25 cellular contexts compared by ENCODE assay signal in genomic region chr1:57724535-57724934, GRCh38.
"Had no signal": no experiment of that assay in that cellular context is flagged by ENCODE, and none has a peak within 500 bp of the region (broad histone marks: within the 10 kb centered on the region; RNA-seq: fewer than 3 reads in every experiment).

No MANE protein-coding gene starts in this region.

- H3K27me3 Mint-ChIP-seq: activated CD4-positive, alpha-beta T cell treated with anti-CD3 and anti-CD28 coated beads, Interleukin-2, amount 10 ng/mL, durations not matched to agents 24 days and 14 days; activated CD8-positive, alpha-beta T cell treated with anti-CD3 and anti-CD28 coated beads for 36 hours; activated naive CD8-positive, alpha-beta T cell had no signal

- ATAC-seq: activated CD8-positive, alpha-beta T cell treated with anti-CD3 and anti-CD28 coated beads for 36 hours; activated naive CD8-positive, alpha-beta T cell treated with anti-CD3 and anti-CD28 coated beads, Interleukin-2, amount 50 U/mL, for 24 hours; Right ventricle myocardium inferior had no signal

- H3K4me1 Mint-ChIP-seq: activated CD4-positive, alpha-beta T cell treated with anti-CD3 and anti-CD28 coated beads, Interleukin-2, amount 10 ng/mL, durations not matched to agents 24 days and 14 days; activated naive CD8-positive, alpha-beta T cell treated with anti-CD3 and anti-CD28 coated beads, Interleukin-2, amount 50 U/mL, for 24 hours had no signal

- H3K9me3 Mint-ChIP-seq: activated CD4-positive, alpha-beta T cell treated with anti-CD3 and anti-CD28 coated beads, Interleukin-2, amount 10 ng/mL, durations not matched to agents 24 days and 14 days; activated CD8-positive, alpha-beta T cell treated with anti-CD3 and anti-CD28 coated beads for 36 hours; activated naive CD4-positive, alpha-beta T cell treated with anti-CD3 and anti-CD28 coated beads for 36 hours; activated naive CD8-positive, alpha-beta T cell treated with anti-CD3 and anti-CD28 coated beads, Interleukin-2, amount 50 U/mL, for 24 hours; activated T-helper 2 cell treated with anti-CD3 and anti-CD28 coated beads, Interferon-gamma antibody, Interleukin-2, Interleukin-4, amounts not matched to agents 10 μg/mL and 5 μg/mL and 100 μg/mL, durations not matched to agents 14 hours and 24 hours and 36 hours; brain had no signal

- H3K27ac Mint-ChIP-seq: activated CD4-positive, alpha-beta T cell treated with anti-CD3 and anti-CD28 coated beads, Interleukin-2, amount 10 ng/mL, durations not matched to agents 24 days and 14 days; activated CD8-positive, alpha-beta T cell treated with anti-CD3 and anti-CD28 coated beads for 36 hours; activated naive CD4-positive, alpha-beta T cell treated with anti-CD3 and anti-CD28 coated beads for 36 hours; activated naive CD8-positive, alpha-beta T cell; activated naive CD8-positive, alpha-beta T cell treated with anti-CD3 and anti-CD28 coated beads, Interleukin-2, amount 50 U/mL, for 24 hours; activated T-helper 2 cell treated with anti-CD3 and anti-CD28 coated beads, Interferon-gamma antibody, Interleukin-2, Interleukin-4, amounts not matched to agents 10 μg/mL and 5 μg/mL and 100 μg/mL, durations not matched to agents 14 hours and 24 hours and 36 hours had no signal

- H3K36me3 Mint-ChIP-seq: activated naive CD8-positive, alpha-beta T cell; brain had no signal

- H3K4me3 Mint-ChIP-seq: activated CD4-positive, alpha-beta T cell treated with anti-CD3 and anti-CD28 coated beads, Interleukin-2, amount 10 ng/mL, durations not matched to agents 24 days and 14 days; activated CD8-positive, alpha-beta T cell treated with anti-CD3 and anti-CD28 coated beads for 36 hours; activated naive CD4-positive, alpha-beta T cell treated with anti-CD3 and anti-CD28 coated beads for 36 hours; activated naive CD8-positive, alpha-beta T cell; activated naive CD8-positive, alpha-beta T cell treated with anti-CD3 and anti-CD28 coated beads, Interleukin-2, amount 50 U/mL, for 24 hours had no signal

- DNase-seq: activated CD4-positive, alpha-beta T cell treated with anti-CD3 and anti-CD28 coated beads, Interleukin-2, amount 10 ng/mL, durations not matched to agents 24 days and 14 days; activated CD4-positive, alpha-beta T cell treated with anti-CD3 and anti-CD28 coated beads, Interleukin-2, amount 50 U/mL, for 4 hours; activated CD8-positive, alpha-beta T cell treated with anti-CD3 and anti-CD28 coated beads for 36 hours; activated gamma-delta T cell; activated naive CD4-positive, alpha-beta T cell treated with anti-CD3 and anti-CD28 coated beads for 36 hours; activated naive CD8-positive, alpha-beta T cell treated with anti-CD3 and anti-CD28 coated beads, Interleukin-2, amount 50 U/mL, for 24 hours; activated T-cell treated with anti-CD3 and anti-CD28 coated beads, Interleukin-2, amount 50 U/mL, for 1 hour; anterior cingulate cortex; central memory CD4-positive, alpha-beta T cell; Karpas-422; KBM-7; NCI-H1105; NCI-H1436; NCI-H1694 treated with DMSO at 0.1 percent for 48 hours; NCI-H2029; NCI-H510A; NCI-H748 treated with DMSO at 0.1 percent for 48 hours; NK-92 treated with Interleukin-12 subunit alpha and Interleukin-12 subunit beta, amount 100 ng/mL, for 24 hours; PC-9; T1000; WERI-Rb-1 had no signal
